1 cellular context compared by ENCODE assay signal in the genomic region with DNA sequence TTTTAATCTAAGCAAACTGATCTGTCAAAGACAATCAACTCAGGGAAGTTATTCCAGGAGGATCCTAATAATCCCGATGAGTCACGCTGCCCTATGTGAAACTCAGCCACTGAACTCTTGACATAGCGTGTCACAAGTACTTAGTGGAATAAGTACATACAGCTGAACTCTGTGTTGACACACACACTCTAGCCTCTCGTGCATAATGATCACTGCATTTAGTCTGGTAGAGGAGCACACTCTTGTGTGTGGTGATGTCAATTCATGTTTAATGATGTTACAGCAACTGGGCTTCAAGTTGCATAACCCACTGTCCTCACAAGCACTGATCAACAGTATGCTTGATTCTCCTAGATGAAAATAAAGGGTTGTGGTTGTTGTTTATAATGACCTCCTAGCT.
A peak's percentile ranks its signal among the peaks of the same experiment; 100 is the strongest.
TF ChIP-seq lines count a peak whose summit lies in the region.

No MANE protein-coding gene starts in this region.

TF ChIP-seq in HEK293, 187 proteins besides CTCF, POLR2A, EP300 and RAD21 (continued from another document):
- TF ChIP-seq, protein P1, sequence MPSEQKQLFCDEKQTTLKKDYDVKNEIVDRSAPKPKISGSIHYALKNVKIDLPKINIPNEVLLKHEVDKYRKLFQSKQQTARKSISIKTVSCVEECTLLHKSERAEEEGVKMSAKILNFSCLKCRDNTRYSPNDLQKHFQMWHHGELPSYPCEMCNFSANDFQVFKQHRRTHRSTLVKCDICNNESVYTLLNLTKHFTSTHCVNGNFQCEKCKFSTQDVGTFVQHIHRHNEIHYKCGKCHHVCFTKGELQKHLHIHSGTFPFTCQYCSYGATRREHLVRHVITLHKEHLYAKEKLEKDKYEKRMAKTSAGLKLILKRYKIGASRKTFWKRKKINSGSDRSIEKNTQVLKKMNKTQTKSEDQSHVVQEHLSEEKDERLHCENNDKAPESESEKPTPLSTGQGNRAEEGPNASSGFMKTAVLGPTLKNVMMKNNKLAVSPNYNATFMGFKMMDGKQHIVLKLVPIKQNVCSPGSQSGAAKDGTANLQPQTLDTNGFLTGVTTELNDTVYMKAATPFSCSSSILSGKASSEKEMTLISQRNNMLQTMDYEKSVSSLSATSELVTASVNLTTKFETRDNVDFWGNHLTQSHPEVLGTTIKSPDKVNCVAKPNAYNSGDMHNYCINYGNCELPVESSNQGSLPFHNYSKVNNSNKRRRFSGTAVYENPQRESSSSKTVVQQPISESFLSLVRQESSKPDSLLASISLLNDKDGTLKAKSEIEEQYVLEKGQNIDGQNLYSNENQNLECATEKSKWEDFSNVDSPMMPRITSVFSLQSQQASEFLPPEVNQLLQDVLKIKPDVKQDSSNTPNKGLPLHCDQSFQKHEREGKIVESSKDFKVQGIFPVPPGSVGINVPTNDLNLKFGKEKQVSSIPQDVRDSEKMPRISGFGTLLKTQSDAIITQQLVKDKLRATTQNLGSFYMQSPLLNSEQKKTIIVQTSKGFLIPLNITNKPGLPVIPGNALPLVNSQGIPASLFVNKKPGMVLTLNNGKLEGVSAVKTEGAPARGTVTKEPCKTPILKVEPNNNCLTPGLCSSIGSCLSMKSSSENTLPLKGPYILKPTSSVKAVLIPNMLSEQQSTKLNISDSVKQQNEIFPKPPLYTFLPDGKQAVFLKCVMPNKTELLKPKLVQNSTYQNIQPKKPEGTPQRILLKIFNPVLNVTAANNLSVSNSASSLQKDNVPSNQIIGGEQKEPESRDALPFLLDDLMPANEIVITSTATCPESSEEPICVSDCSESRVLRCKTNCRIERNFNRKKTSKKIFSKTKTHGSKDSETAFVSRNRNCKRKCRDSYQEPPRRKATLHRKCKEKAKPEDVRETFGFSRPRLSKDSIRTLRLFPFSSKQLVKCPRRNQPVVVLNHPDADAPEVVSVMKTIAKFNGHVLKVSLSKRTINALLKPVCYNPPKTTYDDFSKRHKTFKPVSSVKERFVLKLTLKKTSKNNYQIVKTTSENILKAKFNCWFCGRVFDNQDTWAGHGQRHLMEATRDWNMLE (tag by site-specific recombination; conservative IDR thresholded peaks at IDR 0.05; ENCODE audit: low read depth) = peak; percentile 48; the same call in 1 of the 2 replicates
- TF ChIP-seq REPIN1 (tag by site-specific recombination; IDR thresholded peaks at IDR 0.05; ENCODE audit: low read depth) (no peak), ZBTB21 (tag by site-specific recombination; IDR thresholded peaks at IDR 0.05) (peak; percentile 68; the same call in 1 of the 2 replicates), ZNF24 (tag by site-specific recombination; IDR thresholded peaks at IDR 0.05) (peak; percentile 73; the same call in 1 of the 2 replicates), PRDM10 (tag by site-specific recombination; IDR thresholded peaks at IDR 0.05) (no peak), TRIM28 (IDR thresholded peaks at IDR 0.05; ENCODE audit: borderline replicate concordance, low read length) (peak; percentile 92), ZNF677 (tag by site-specific recombination; IDR thresholded peaks at IDR 0.05) (no peak), ZNF600 (tag by site-specific recombination; IDR thresholded peaks at IDR 0.05) (peak; percentile 85), HIC1 (tag by site-specific recombination; IDR thresholded peaks at IDR 0.05) (0 out of 2 replicates have a peak, but pooled peaks have one; percentile 30), SP7 (tag by site-specific recombination; IDR thresholded peaks at IDR 0.05) (peak; percentile 78), ZNF324 (tag by site-specific recombination; IDR thresholded peaks at IDR 0.05) (peak; percentile 34; the same call in 1 of the 2 replicates), FEZF1 (tag by site-specific recombination; IDR thresholded peaks at IDR 0.05) (no peak), ZNF610 (tag by site-specific recombination; IDR thresholded peaks at IDR 0.05; ENCODE audit: borderline replicate concordance) (no peak), OSR2 (tag by site-specific recombination; IDR thresholded peaks at IDR 0.05) (peak; percentile 34), ZNF366 (tag by site-specific recombination; conservative IDR thresholded peaks at IDR 0.05) (peak; percentile 67), ZNF660 (tag by site-specific recombination; IDR thresholded peaks at IDR 0.05) (peak; percentile 65), ZNF792 (tag by site-specific recombination; IDR thresholded peaks at IDR 0.05) (no peak), ZNF529 (tag by site-specific recombination; IDR thresholded peaks at IDR 0.05; ENCODE audit: insufficient replicate concordance) (no peak), ZNF239 (tag by site-specific recombination; IDR thresholded peaks at IDR 0.05) (no peak), ZNF629 (tag by site-specific recombination; IDR thresholded peaks at IDR 0.05) (peak; percentile 75)
- TF ChIP-seq, protein P2, sequence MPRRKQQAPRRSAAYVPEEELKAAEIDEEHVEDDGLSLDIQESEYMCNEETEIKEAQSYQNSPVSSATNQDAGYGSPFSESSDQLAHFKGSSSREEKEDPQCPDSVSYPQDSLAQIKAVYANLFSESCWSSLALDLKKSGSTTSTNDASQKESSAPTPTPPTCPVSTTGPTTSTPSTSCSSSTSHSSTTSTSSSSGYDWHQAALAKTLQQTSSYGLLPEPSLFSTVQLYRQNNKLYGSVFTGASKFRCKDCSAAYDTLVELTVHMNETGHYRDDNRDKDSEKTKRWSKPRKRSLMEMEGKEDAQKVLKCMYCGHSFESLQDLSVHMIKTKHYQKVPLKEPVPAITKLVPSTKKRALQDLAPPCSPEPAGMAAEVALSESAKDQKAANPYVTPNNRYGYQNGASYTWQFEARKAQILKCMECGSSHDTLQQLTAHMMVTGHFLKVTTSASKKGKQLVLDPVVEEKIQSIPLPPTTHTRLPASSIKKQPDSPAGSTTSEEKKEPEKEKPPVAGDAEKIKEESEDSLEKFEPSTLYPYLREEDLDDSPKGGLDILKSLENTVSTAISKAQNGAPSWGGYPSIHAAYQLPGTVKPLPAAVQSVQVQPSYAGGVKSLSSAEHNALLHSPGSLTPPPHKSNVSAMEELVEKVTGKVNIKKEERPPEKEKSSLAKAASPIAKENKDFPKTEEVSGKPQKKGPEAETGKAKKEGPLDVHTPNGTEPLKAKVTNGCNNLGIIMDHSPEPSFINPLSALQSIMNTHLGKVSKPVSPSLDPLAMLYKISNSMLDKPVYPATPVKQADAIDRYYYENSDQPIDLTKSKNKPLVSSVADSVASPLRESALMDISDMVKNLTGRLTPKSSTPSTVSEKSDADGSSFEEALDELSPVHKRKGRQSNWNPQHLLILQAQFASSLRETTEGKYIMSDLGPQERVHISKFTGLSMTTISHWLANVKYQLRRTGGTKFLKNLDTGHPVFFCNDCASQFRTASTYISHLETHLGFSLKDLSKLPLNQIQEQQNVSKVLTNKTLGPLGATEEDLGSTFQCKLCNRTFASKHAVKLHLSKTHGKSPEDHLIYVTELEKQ (tag by site-specific recombination; IDR thresholded peaks at IDR 0.05; ENCODE audit: borderline replicate concordance) = peak; percentile 51; the same call in 1 of the 2 replicates
- TF ChIP-seq, protein P3, sequence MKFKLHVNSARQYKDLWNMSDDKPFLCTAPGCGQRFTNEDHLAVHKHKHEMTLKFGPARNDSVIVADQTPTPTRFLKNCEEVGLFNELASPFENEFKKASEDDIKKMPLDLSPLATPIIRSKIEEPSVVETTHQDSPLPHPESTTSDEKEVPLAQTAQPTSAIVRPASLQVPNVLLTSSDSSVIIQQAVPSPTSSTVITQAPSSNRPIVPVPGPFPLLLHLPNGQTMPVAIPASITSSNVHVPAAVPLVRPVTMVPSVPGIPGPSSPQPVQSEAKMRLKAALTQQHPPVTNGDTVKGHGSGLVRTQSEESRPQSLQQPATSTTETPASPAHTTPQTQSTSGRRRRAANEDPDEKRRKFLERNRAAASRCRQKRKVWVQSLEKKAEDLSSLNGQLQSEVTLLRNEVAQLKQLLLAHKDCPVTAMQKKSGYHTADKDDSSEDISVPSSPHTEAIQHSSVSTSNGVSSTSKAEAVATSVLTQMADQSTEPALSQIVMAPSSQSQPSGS (tag by site-specific recombination; IDR thresholded peaks at IDR 0.05; ENCODE audit: low read depth) = 0 out of 2 replicates have a peak, but pooled peaks have one; percentile 31
TF ChIP-seq in HEK293: peak in this region for 19.
